Comparison of ENCODE assay signal across 8 cellular contexts in the genomic region with DNA sequence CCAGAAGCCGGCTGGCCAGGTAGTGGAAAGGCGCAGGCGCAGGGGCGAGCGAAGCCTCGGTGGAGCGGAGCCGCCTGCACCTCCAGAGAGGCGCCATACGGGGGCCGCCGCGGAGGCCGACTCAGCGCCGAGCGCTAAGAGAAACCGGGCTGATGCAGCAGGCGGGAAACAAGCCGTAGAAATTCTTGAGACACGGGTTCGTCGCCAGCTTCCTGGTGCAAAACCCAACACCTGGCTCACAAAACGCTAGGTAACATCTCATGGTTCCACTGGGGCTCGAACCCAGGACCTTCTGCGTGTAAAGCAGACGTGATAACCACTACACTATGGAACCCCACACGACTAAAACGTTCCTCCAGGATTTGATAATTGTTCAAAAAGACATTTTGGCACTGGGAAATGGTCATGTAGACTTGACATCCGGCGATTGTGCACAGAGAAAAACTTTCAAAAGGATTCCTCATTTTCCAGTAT. TPM values are rescaled to one million over a fixed set of nuclear protein-coding genes. Genes with fewer than 3 reads are reported as not detected.
A peak's percentile ranks its signal among the peaks of the same experiment; 100 is the strongest.
DNase-seq lines count a peak whose midpoint lies in the region; ATAC-seq and TF ChIP-seq lines count a peak whose summit lies in the region.

No MANE protein-coding gene starts in this region.

- peak; percentile 91 for ATAC-seq in omental fat pad (ENCODE audit: low FRiP score)

- peak overlapping the region; percentile 52 for H3K4me2 ChIP-seq in MM.1S (ENCODE audit: low read depth, low read length)

- H3K36me3 ChIP-seq in HEK293 (ENCODE audit: control insufficient read depth in 2 of 2, insufficient read depth in 1 of 2, low read length in 2 of 2) (no peaks in the 10 kb centered on the region), MM.1S (replicated peaks; ENCODE audit: insufficient read depth, low read length) (no peaks in the 10 kb centered on the region), SJSA1 (no peaks in the 10 kb centered on the region)

- POLR2A ChIA-PET in HEK293 (lab: Yijun Ruan, JAX) = interaction anchor here (1.0 to 2.2 kb wide), 4 partner anchors 11 to 118 kb away, joined by 3 to 8 read pairs (median 5); a partner anchor contains a TSS

- no peaks in the 10 kb centered on the region for H3K4me1 ChIP-seq in HEK293 (ENCODE audit: control insufficient read depth, insufficient read depth, low read length)
- peaks cover 9% of the 10 kb centered on the region for H3K4me1 ChIP-seq in MM.1S (ENCODE audit: low read length)
- peaks cover 9% of the 10 kb centered on the region for H3K4me1 ChIP-seq in SJSA1 (replicated peaks)

- H3K27me3 ChIP-seq in MM.1S (replicated peaks; ENCODE audit: insufficient read depth, low read length) (peaks cover 7% of the 10 kb centered on the region; the same call in 1 of the 2 replicates), SJSA1 (replicated peaks) (no peaks in the 10 kb centered on the region)

- H3K27ac ChIP-seq in HEK293 (ENCODE audit: extremely low read depth, low read depth, low read length) = peak overlapping the region; percentile 24
- H3K27ac ChIP-seq in MM.1S (ENCODE audit: low read length) = peak overlapping the region; percentile 68
- H3K27ac ChIP-seq in SJSA1 = peak overlapping the region; percentile 75
- H3K27ac ChIP-seq in temporal lobe (ENCODE audit: low read depth, low read length) = peak overlapping the region; percentile 73

- no peaks in the 10 kb centered on the region for H3K9me3 ChIP-seq in HEK293 (ENCODE audit: control insufficient read depth, insufficient read depth, low read depth, low read length)
- H3K9me3 ChIP-seq in MM.1S (replicated peaks; ENCODE audit: insufficient read depth, low read length) = no peaks in the 10 kb centered on the region
- H3K9me3 ChIP-seq in SJSA1 (replicated peaks) = no peaks in the 10 kb centered on the region

- H3K9ac ChIP-seq in MM.1S (ENCODE audit: low read length) = peak overlapping the region; percentile 52

- CTCF ChIA-PET in HEK293 (lab: Yijun Ruan, JAX) = interaction anchor here (0.9 to 1.3 kb wide), 3 partner anchors 13 to 251 kb away, joined by 3 read pairs; no protein-coding TSS in a partner anchor

- H3F3A ChIP-seq in MM.1S (ENCODE audit: insufficient read depth, low read length) = peaks cover 31% of the 10 kb centered on the region

- peak overlapping the region; percentile 79 for H2AFZ ChIP-seq in MM.1S (ENCODE audit: low read length)

- peak; percentile 35; the same call in 1 of the 2 replicates for TF ChIP-seq CTCF in HEK293 (tag by site-specific recombination; IDR thresholded peaks at IDR 0.05)
- peak; percentile 59 for TF ChIP-seq CTCF in MM.1S (IDR thresholded peaks at IDR 0.05; ENCODE audit: low read length)
- peak in 1 of 3 donors; percentile 54 for TF ChIP-seq CTCF in omental fat pad (IDR thresholded peaks at IDR 0.05)

- no peaks in the 10 kb centered on the region for H3K79me2 ChIP-seq in MM.1S (ENCODE audit: low read length)

- H3K9me2 ChIP-seq in MM.1S (replicated peaks; ENCODE audit: insufficient read depth, low read length) = no peaks in the 10 kb centered on the region

- peak; percentile 86 for DNase-seq in GF-D8 (lab: John Stamatoyannopoulos, UW)
- DNase-seq in MM.1S = peak; percentile 95
- peak; percentile 98 to 99 for DNase-seq in SJSA1 (ENCODE audit: low read depth in 1 of 2, low spot score in 2 of 2)
- DNase-seq in activated naive CD4-positive, alpha-beta T cell treated with Interleukin-2 at 50 U/mL for 16 hours = peak; percentile 89
- DNase-seq in glomerular visceral epithelial cell (ENCODE audit: extremely low spot score) = peak; percentile 94
- DNase-seq in omental fat pad (ENCODE audit: low spot score) = peak; percentile 69

- H4K20me1 ChIP-seq in MM.1S (ENCODE audit: insufficient read depth, low read length) = no peaks in the 10 kb centered on the region

- H3K4me3 ChIP-seq in HEK293 (ENCODE audit: low read depth, low read length) = peak overlapping the region; percentile 46
- peak overlapping the region; percentile 52 for H3K4me3 ChIP-seq in MM.1S (ENCODE audit: low read length)
- peak overlapping the region; percentile 46 for H3K4me3 ChIP-seq in SJSA1

TF ChIP-seq in HEK293, 187 proteins besides CTCF, POLR2A, EP300 and RAD21 (continues in another document):
- no peak for TF ChIP-seq EGR2 (tag by site-specific recombination; IDR thresholded peaks at IDR 0.05; ENCODE audit: low read depth)
- TF ChIP-seq ZSCAN16 (tag by site-specific recombination; IDR thresholded peaks at IDR 0.05) = peak; percentile 54; the same call in 1 of the 2 replicates
- peak; percentile 68 for TF ChIP-seq ZBTB48 (tag by site-specific recombination; IDR thresholded peaks at IDR 0.05)
- no peak for TF ChIP-seq ZNF560 (tag by site-specific recombination; IDR thresholded peaks at IDR 0.05; ENCODE audit: borderline replicate concordance)
- TF ChIP-seq ZEB2 (tag by site-specific recombination; IDR thresholded peaks at IDR 0.05) = peak; percentile 99
- TF ChIP-seq ZNF596 (tag by site-specific recombination; IDR thresholded peaks at IDR 0.05) = peak; percentile 81
- TF ChIP-seq ZNF48 (tag by site-specific recombination; IDR thresholded peaks at IDR 0.05) = no peak
- no peak for TF ChIP-seq ZNF37A (tag by site-specific recombination; IDR thresholded peaks at IDR 0.05)
- TF ChIP-seq ZNF776 (tag by site-specific recombination; IDR thresholded peaks at IDR 0.05; ENCODE audit: borderline replicate concordance) = no peak
- TF ChIP-seq SP3 (tag by site-specific recombination; IDR thresholded peaks at IDR 0.05) = peak; percentile 49
- peak; percentile 32 for TF ChIP-seq ZNF585B (tag by site-specific recombination; IDR thresholded peaks at IDR 0.05)
- peak; percentile 84; the same call in 1 of the 2 replicates for TF ChIP-seq MZF1 (tag by site-specific recombination; IDR thresholded peaks at IDR 0.05; ENCODE audit: borderline replicate concordance)
- TF ChIP-seq ZFHX2 (tag by site-specific recombination; conservative IDR thresholded peaks at IDR 0.05) = no peak
- TF ChIP-seq, protein P1, sequence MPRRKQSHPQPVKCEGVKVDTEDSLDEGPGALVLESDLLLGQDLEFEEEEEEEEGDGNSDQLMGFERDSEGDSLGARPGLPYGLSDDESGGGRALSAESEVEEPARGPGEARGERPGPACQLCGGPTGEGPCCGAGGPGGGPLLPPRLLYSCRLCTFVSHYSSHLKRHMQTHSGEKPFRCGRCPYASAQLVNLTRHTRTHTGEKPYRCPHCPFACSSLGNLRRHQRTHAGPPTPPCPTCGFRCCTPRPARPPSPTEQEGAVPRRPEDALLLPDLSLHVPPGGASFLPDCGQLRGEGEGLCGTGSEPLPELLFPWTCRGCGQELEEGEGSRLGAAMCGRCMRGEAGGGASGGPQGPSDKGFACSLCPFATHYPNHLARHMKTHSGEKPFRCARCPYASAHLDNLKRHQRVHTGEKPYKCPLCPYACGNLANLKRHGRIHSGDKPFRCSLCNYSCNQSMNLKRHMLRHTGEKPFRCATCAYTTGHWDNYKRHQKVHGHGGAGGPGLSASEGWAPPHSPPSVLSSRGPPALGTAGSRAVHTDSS (tag by site-specific recombination; IDR thresholded peaks at IDR 0.05) = no peak; the same call in 1 of the 2 replicates
- TF ChIP-seq SCRT2 (tag by site-specific recombination; IDR thresholded peaks at IDR 0.05) = no peak
- no peak for TF ChIP-seq ZNF658 (tag by site-specific recombination; IDR thresholded peaks at IDR 0.05)
- no peak for TF ChIP-seq ZNF701 (tag by site-specific recombination; IDR thresholded peaks at IDR 0.05)
- TF ChIP-seq, protein P2, sequence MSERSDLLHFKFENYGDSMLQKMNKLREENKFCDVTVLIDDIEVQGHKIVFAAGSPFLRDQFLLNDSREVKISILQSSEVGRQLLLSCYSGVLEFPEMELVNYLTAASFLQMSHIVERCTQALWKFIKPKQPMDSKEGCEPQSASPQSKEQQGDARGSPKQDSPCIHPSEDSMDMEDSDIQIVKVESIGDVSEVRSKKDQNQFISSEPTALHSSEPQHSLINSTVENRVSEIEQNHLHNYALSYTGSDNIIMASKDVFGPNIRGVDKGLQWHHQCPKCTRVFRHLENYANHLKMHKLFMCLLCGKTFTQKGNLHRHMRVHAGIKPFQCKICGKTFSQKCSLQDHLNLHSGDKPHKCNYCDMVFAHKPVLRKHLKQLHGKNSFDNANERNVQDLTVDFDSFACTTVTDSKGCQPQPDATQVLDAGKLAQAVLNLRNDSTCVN (tag by site-specific recombination; optimal IDR thresholded peaks at IDR 0.05) = peak; percentile 40
- peak; percentile 31; the same call in 1 of the 2 replicates for TF ChIP-seq IKZF3 (tag by site-specific recombination; IDR thresholded peaks at IDR 0.05)
- no peak for TF ChIP-seq ZNF114 (tag by site-specific recombination; IDR thresholded peaks at IDR 0.05)
- peak; percentile 80 for TF ChIP-seq ZNF501 (tag by site-specific recombination; IDR thresholded peaks at IDR 0.05)
- peak; percentile 66; the same call in 1 of the 2 replicates for TF ChIP-seq ZNF223 (tag by site-specific recombination; IDR thresholded peaks at IDR 0.05)
- TF ChIP-seq, protein P3, sequence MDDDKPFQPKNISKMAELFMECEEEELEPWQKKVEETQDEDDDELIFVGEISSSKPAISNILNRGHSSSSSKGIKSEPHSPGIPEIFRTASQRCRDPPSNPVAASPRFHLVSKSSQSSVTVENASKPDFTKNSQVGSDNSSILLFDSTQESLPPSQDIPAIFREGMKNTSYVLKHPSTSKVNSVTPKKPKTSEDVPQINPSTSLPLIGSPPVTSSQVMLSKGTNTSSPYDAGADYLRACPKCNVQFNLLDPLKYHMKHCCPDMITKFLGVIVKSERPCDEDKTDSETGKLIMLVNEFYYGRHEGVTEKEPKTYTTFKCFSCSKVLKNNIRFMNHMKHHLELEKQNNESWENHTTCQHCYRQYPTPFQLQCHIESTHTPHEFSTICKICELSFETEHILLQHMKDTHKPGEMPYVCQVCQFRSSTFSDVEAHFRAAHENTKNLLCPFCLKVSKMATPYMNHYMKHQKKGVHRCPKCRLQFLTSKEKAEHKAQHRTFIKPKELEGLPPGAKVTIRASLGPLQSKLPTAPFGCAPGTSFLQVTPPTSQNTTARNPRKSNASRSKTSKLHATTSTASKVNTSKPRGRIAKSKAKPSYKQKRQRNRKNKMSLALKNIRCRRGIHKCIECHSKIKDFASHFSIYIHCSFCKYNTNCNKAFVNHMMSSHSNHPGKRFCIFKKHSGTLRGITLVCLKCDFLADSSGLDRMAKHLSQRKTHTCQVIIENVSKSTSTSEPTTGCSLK (tag by site-specific recombination; IDR thresholded peaks at IDR 0.05) = no peak

RNA-seq across cellular contexts. Expression of a gene that starts 39.1 kb away (rescaled TPM):
- not detected in 2 replicates for total RNA-seq in SJSA1 (2014; rRNA removed; shearing (Covaris generic))
- total RNA-seq in omental fat pad = not detected
- total RNA-seq in temporal lobe = not detected

RNA-seq across cellular contexts. Expression of a gene that starts 47.0 kb away (rescaled TPM):
- total RNA-seq in SJSA1 (2014; rRNA removed; shearing (Covaris generic)) = not detected in 2 replicates
- total RNA-seq in omental fat pad (not detected), temporal lobe (not detected)

Comparison
In these comparisons a context has a peak if more than half of its experiments do, and no peak if none do; other contexts are left out.
1. Peak in every context shown above with its lines: DNase-seq, ATAC-seq, H3K4me3 ChIP-seq and H3K27ac ChIP-seq.
2. H3K27ac ChIP-seq: peak in every context shown above with its lines; median percentile 75 in SJSA1; 73 in temporal lobe; 68 in MM.1S; 24 in HEK293.